31 cellular contexts compared by ENCODE assay signal in genomic region chr10:83538047-83538446, GRCh38.
"Had no signal": no experiment of that assay in that cellular context is flagged by ENCODE, and none has a peak within 500 bp of the region (broad histone marks: within the 10 kb centered on the region; RNA-seq: fewer than 3 reads in every experiment).

No MANE protein-coding gene starts in this region.

- H3K9me3 Mint-ChIP-seq: activated B cell treated with CpG ODN at 0.5 μM for 24 hours; activated CD4-positive, alpha-beta memory T cell treated with anti-CD3 and anti-CD28 coated beads, Interleukin-2, amount 10 ng/mL, durations not matched to agents 7 days and 5 days; activated T-helper 1 cell treated with anti-CD3 and anti-CD28 coated beads, Interleukin-12 subunit alpha, Interleukin-12 subunit beta, Interleukin-2, Interleukin-4 antibody, amounts not matched to agents 30 ng/mL and 10 ng/mL and 1 ng/mL, durations not matched to agents 14 hours and 24 hours and 36 hours had no signal

- DNase-seq: activated B cell treated with CpG ODN at 0.5 μM for 24 hours; activated CD4-positive, alpha-beta memory T cell treated with anti-CD3 and anti-CD28 coated beads, Interleukin-2, amount 10 ng/mL, durations not matched to agents 7 days and 5 days; activated CD4-positive, alpha-beta T cell treated with anti-CD3 and anti-CD28 coated beads for 48 hours; activated CD4-positive, CD25-positive, alpha-beta regulatory T cell treated with anti-CD3 and anti-CD28 coated beads, Interleukin-2, amount 50 U/mL, for 72 hours; activated CD8-positive, alpha-beta memory T cell treated with anti-CD3 and anti-CD28 coated beads for 24 hours; activated CD8-positive, alpha-beta memory T cell treated with anti-CD3 and anti-CD28 coated beads, Interleukin-2, amount 10 ng/mL, durations not matched to agents 7 days and 5 days; activated gamma-delta T cell treated with Interleukin-2 at 50 U/mL for 16 hours; activated naive CD4-positive, alpha-beta T cell treated with anti-CD3 and anti-CD28 coated beads for 36 hours; activated T-cell treated with anti-CD3 and anti-CD28 coated beads, Interleukin-2, amount 50 U/mL, for 24 hours; adrenal gland; anterior cingulate cortex; brain microvascular endothelial cell; central memory CD4-positive, alpha-beta T cell; Karpas-422; KBM-7; NCI-H1105; NCI-H1417 treated with DMSO at 0.1 percent for 48 hours; NCI-H1694; NCI-H1930; NCI-H2081 treated with DMSO at 0.1 percent for 48 hours; NCI-H69; SHP77; SJCRH30; SW 1271; T-helper 1 cell; T-helper 2 cell; T-helper 9 cell had no signal

- H3K4me3 Mint-ChIP-seq: activated B cell treated with CpG ODN at 0.5 μM for 24 hours; activated CD4-positive, alpha-beta memory T cell treated with anti-CD3 and anti-CD28 coated beads, Interleukin-2, amount 10 ng/mL, durations not matched to agents 7 days and 5 days; activated CD8-positive, alpha-beta memory T cell treated with anti-CD3 and anti-CD28 coated beads, Interleukin-2, amount 10 ng/mL, durations not matched to agents 7 days and 5 days; activated naive CD4-positive, alpha-beta T cell treated with anti-CD3 and anti-CD28 coated beads for 36 hours; activated T-cell treated with anti-CD3 and anti-CD28 coated beads, Interleukin-2, amount 50 U/mL, for 24 hours; activated T-helper 1 cell treated with anti-CD3 and anti-CD28 coated beads, Interleukin-12 subunit alpha, Interleukin-12 subunit beta, Interleukin-2, Interleukin-4 antibody, amounts not matched to agents 30 ng/mL and 10 ng/mL and 1 ng/mL, durations not matched to agents 14 hours and 24 hours and 36 hours had no signal

- H3K9me3 ChIP-seq: adrenal gland, SJCRH30 had no signal

- H3K36me3 Mint-ChIP-seq: activated CD8-positive, alpha-beta memory T cell treated with anti-CD3 and anti-CD28 coated beads, Interleukin-2, amount 10 ng/mL, durations not matched to agents 7 days and 5 days; activated naive CD4-positive, alpha-beta T cell treated with anti-CD3 and anti-CD28 coated beads, Interleukin-2, amount 50 U/mL, for 72 hours had no signal

- H3K27me3 ChIP-seq: adrenal gland, brain microvascular endothelial cell, SJCRH30 had no signal

- ATAC-seq: activated CD8-positive, alpha-beta memory T cell treated with anti-CD3 and anti-CD28 coated beads, Interleukin-2, amount 10 ng/mL, durations not matched to agents 7 days and 5 days; activated naive CD4-positive, alpha-beta T cell treated with anti-CD3 and anti-CD28 coated beads, Interleukin-2, amount 50 U/mL, for 72 hours; Panc1 had no signal

- H3K36me3 ChIP-seq: adrenal gland, brain microvascular endothelial cell, SJCRH30 had no signal

- H3K27ac ChIP-seq: adrenal gland, brain microvascular endothelial cell, SJCRH30, VCaP had no signal

- H3K4me1 Mint-ChIP-seq: activated B cell treated with CpG ODN at 0.5 μM for 24 hours; activated CD4-positive, alpha-beta memory T cell treated with anti-CD3 and anti-CD28 coated beads, Interleukin-2, amount 10 ng/mL, durations not matched to agents 7 days and 5 days; activated CD8-positive, alpha-beta memory T cell treated with anti-CD3 and anti-CD28 coated beads, Interleukin-2, amount 10 ng/mL, durations not matched to agents 7 days and 5 days had no signal

- H3K4me3 ChIP-seq: adrenal gland, SJCRH30 had no signal

- H3K4me1 ChIP-seq: adrenal gland, SJCRH30 had no signal

- H3K27ac Mint-ChIP-seq: activated B cell treated with CpG ODN at 0.5 μM for 24 hours; activated CD4-positive, alpha-beta memory T cell treated with anti-CD3 and anti-CD28 coated beads, Interleukin-2, amount 10 ng/mL, durations not matched to agents 7 days and 5 days; activated CD8-positive, alpha-beta memory T cell treated with anti-CD3 and anti-CD28 coated beads, Interleukin-2, amount 10 ng/mL, durations not matched to agents 7 days and 5 days; activated naive CD4-positive, alpha-beta T cell treated with anti-CD3 and anti-CD28 coated beads for 36 hours; activated naive CD4-positive, alpha-beta T cell treated with anti-CD3 and anti-CD28 coated beads, Interleukin-2, amount 50 U/mL, for 72 hours; activated T-cell treated with anti-CD3 and anti-CD28 coated beads, Interleukin-2, amount 50 U/mL, for 24 hours; activated T-helper 1 cell treated with anti-CD3 and anti-CD28 coated beads, Interleukin-12 subunit alpha, Interleukin-12 subunit beta, Interleukin-2, Interleukin-4 antibody, amounts not matched to agents 30 ng/mL and 10 ng/mL and 1 ng/mL, durations not matched to agents 14 hours and 24 hours and 36 hours had no signal

- H3K27me3 Mint-ChIP-seq: activated B cell treated with CpG ODN at 0.5 μM for 24 hours; activated CD4-positive, alpha-beta memory T cell treated with anti-CD3 and anti-CD28 coated beads, Interleukin-2, amount 10 ng/mL, durations not matched to agents 7 days and 5 days; activated CD8-positive, alpha-beta memory T cell treated with anti-CD3 and anti-CD28 coated beads, Interleukin-2, amount 10 ng/mL, durations not matched to agents 7 days and 5 days; activated T-cell treated with anti-CD3 and anti-CD28 coated beads, Interleukin-2, amount 50 U/mL, for 24 hours had no signal
